15 cellular contexts compared by ENCODE assay signal in genomic region chr10:110457851-110458582, GRCh38. TPM values are rescaled to one million over a fixed set of nuclear protein-coding genes. Genes with fewer than 3 reads are reported as not detected.
DNase-seq lines count a peak whose midpoint lies in the region; ATAC-seq and TF ChIP-seq lines count a peak whose summit lies in the region.
"Had no signal": no experiment of that assay in that cellular context is flagged by ENCODE, and none has a peak within 500 bp of the region (broad histone marks: within the 10 kb centered on the region; RNA-seq: fewer than 3 reads in every experiment).

No MANE protein-coding gene starts in this region.

- TF ChIP-seq CTCF in right atrium auricular region (IDR thresholded peaks at IDR 0.05) (no peak), endodermal cell (conservative IDR thresholded peaks at IDR 0.05) (no peak), upper lobe of right lung (IDR thresholded peaks at IDR 0.05) (no peak)

- H3K4me1 ChIP-seq in right atrium auricular region (peaks cover 0 to 43% of the 10 kb centered on the region in 2 donors), endodermal cell (ENCODE audit: control insufficient read depth, insufficient read depth, low read length) (no peaks in the 10 kb centered on the region), upper lobe of right lung (peaks cover 14% of the 10 kb centered on the region)

- no peak overlapping the region for H3K4me3 ChIP-seq in right atrium auricular region
- H3K4me3 ChIP-seq in endodermal cell (ENCODE audit: low read length), result no peak overlapping the region
- H3K4me3 ChIP-seq in upper lobe of right lung, result no peak overlapping the region
- H3K4me3 ChIP-seq: dorsolateral prefrontal cortex, thoracic aorta had no signal

- no peaks in the 10 kb centered on the region for H3K36me3 Mint-ChIP-seq in endodermal cell (ENCODE audit: low read depth)

- no peaks in the 10 kb centered on the region for H3K9me3 Mint-ChIP-seq in endodermal cell
- H3K9me3 Mint-ChIP-seq: activated CD8-positive, alpha-beta T cell treated with anti-CD3 and anti-CD28 coated beads for 36 hours had no signal

- no peak overlapping the region for H3K4me3 Mint-ChIP-seq in endodermal cell
- H3K4me3 Mint-ChIP-seq: activated CD8-positive, alpha-beta T cell treated with anti-CD3 and anti-CD28 coated beads for 36 hours had no signal

- in situ Hi-C loops in KBM-7 (cut with MboI; ENCODE audit: low pct_unique_long_range_greater_than_20kb, low sequenced_read_pairs), result no loop called here

- H3K9ac ChIP-seq in endodermal cell (ENCODE audit: extremely low read depth, low read length, poor library complexity, severe bottlenecking), result no peak overlapping the region

- no peak for ATAC-seq in left cardiac atrium
- ATAC-seq in upper lobe of right lung, result no peak
- ATAC-seq in GM18873 (IDR thresholded peaks at IDR 0.05; ENCODE audit: low FRiP score, unreplicated experiment), result no peak
- ATAC-seq: activated CD8-positive, alpha-beta T cell treated with anti-CD3 and anti-CD28 coated beads for 36 hours; SK-N-SH treated with all-trans-retinoic acid at 6 μM for 48 hours had no signal

- H3K27ac ChIP-seq in right atrium auricular region, result peak overlapping the region; percentile 12 to 23
- no peak overlapping the region for H3K27ac ChIP-seq in endodermal cell (ENCODE audit: low read depth, low read length)
- H3K27ac ChIP-seq in upper lobe of right lung, result peak overlapping the region; percentile 36
- H3K27ac ChIP-seq: thoracic aorta had no signal

- H3K27me3 ChIP-seq in right atrium auricular region, result no peaks in the 10 kb centered on the region
- H3K27me3 ChIP-seq in endodermal cell (ENCODE audit: control insufficient read depth, insufficient read depth, low read length, poor library complexity, severe bottlenecking), result no peaks in the 10 kb centered on the region
- H3K27me3 ChIP-seq in upper lobe of right lung, result no peaks in the 10 kb centered on the region
- H3K27me3 ChIP-seq: dorsolateral prefrontal cortex had no signal

- 85 to 89% methylated on average over 6 to 10 of the region's 10 CpGs for WGBS in endodermal cell (ENCODE audit: insufficient coverage in 1 of 2, insufficient read length in 1 of 2), 2 experiments

- H3K36me3 ChIP-seq in right atrium auricular region, result no peaks in the 10 kb centered on the region
- H3K36me3 ChIP-seq in endodermal cell (ENCODE audit: control insufficient read depth, insufficient read depth, low read length), result no peaks in the 10 kb centered on the region
- H3K36me3 ChIP-seq in upper lobe of right lung, result no peaks in the 10 kb centered on the region
- H3K36me3 ChIP-seq: thoracic aorta had no signal

- no peak overlapping the region for H3K27ac Mint-ChIP-seq in endodermal cell
- H3K27ac Mint-ChIP-seq: activated CD8-positive, alpha-beta T cell treated with anti-CD3 and anti-CD28 coated beads for 36 hours; progenitor cell of endocrine pancreas had no signal

- peaks cover 4% of the 10 kb centered on the region for H3K27me3 Mint-ChIP-seq in endodermal cell (ENCODE audit: insufficient read depth)
- H3K27me3 Mint-ChIP-seq: activated CD8-positive, alpha-beta T cell treated with anti-CD3 and anti-CD28 coated beads for 36 hours; progenitor cell of endocrine pancreas had no signal

- H3K9me3 ChIP-seq in right atrium auricular region (no peaks in the 10 kb centered on the region), endodermal cell (ENCODE audit: control insufficient read depth, low read length) (no peaks in the 10 kb centered on the region), upper lobe of right lung (no peaks in the 10 kb centered on the region)
- H3K9me3 ChIP-seq: thoracic aorta had no signal

- DNase-seq in right atrium auricular region (ENCODE audit: low spot score) (no peak), left cardiac atrium (no peak), KBM-7 (peak; percentile 6), endodermal cell (peak; percentile 17), upper lobe of right lung (no peak), mesenteric fat pad (ENCODE audit: low spot score) (no peak), ecto neural progenitor cell (ENCODE audit: low spot score) (no peak)
- DNase-seq: activated CD8-positive, alpha-beta T cell treated with anti-CD3 and anti-CD28 coated beads for 36 hours; dorsolateral prefrontal cortex; NCI-H1048; NCI-H510A had no signal

- intact Hi-C loops in left cardiac atrium (cut with DNase I), result no loop called here
- intact Hi-C loops in upper lobe of right lung (cut with DNase I), result no loop called here

- H3K4me1 Mint-ChIP-seq in endodermal cell, result no peaks in the 10 kb centered on the region

RNA-seq across cellular contexts. Expression of gene DUSP5, which starts 39.7 kb away (rescaled TPM):
- total RNA-seq in right atrium auricular region (10 to 100 TPM; 17.8 to 28.4 TPM), left cardiac atrium (10 to 100 TPM in 1 of 2 donors, 1 to 10 TPM in 1; 8.9 to 14.3 TPM), endodermal cell (10 to 100 TPM; 60.0 to 60.3 TPM), upper lobe of right lung (24.0 TPM), mesenteric fat pad (32.4 TPM)
- polyA plus RNA-seq in endodermal cell (2013, experiment 1 of 2), result 9.9 TPM
- polyA plus RNA-seq in endodermal cell (2013, experiment 2 of 2), result 11.1 TPM

Comparison
In these comparisons a context has a peak if more than half of its experiments do, and no peak if none do; other contexts are left out.
1. DNase-seq: peak in KBM-7 (single experiment) and endodermal cell (single experiment); none in right atrium auricular region (single experiment), left cardiac atrium (single experiment), upper lobe of right lung (single experiment), mesenteric fat pad (single experiment) and ecto neural progenitor cell (single experiment).